ENCODE assay signal across 8 cellular contexts in the genomic region with DNA sequence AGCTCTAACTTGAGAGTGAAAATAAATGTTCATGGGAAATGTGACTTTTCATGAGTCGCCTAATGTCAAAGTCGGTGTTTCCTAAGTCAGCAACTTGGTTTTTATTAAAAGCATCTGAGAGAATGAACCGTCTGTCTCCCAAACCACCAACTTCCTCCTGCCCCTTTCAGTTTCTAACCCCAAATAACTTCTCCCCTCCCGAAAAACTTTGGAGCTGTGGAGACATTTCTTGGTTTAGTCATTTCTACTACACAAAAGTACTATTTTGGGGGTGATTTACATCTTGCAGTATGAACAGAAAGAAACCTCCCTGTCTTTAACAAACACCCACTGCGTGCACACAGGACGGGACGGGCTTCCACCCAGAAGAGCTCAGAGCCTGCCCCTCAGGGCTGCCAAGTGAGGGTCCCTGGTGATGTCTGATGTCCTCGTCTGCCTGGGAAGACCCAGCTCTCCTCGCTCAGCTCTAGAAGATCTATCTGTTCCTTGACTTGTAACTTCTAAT.
DNase-seq lines count a peak whose midpoint lies in the region; ATAC-seq lines count a peak whose summit lies in the region.

No MANE protein-coding gene starts in this region.

- peak overlapping the region; percentile 70 to 87 (median 82) for H3K4me3 Mint-ChIP-seq in CD4-positive, alpha-beta memory T cell
- H3K4me3 Mint-ChIP-seq in activated CD4-positive, alpha-beta memory T cell treated with anti-CD3 and anti-CD28 coated beads for 36 hours = peak overlapping the region; percentile 59
- peak overlapping the region; percentile 71 to 88 (median 81) for H3K4me3 Mint-ChIP-seq in immature natural killer cell

- peak overlapping the region in 3 of 5 donors; percentile 2 to 16 (median 7) for H3K9ac ChIP-seq in subcutaneous abdominal adipose tissue (ENCODE audit: low read length in 5 of 5)

- peak overlapping the region; percentile 24 to 57 for H3K4me3 ChIP-seq in CD4-positive, alpha-beta memory T cell (ENCODE audit: low read length in 2 of 2)
- peak overlapping the region in 1 of 5 donors; percentile 30 for H3K4me3 ChIP-seq in subcutaneous abdominal adipose tissue (ENCODE audit: low read depth in 1 of 5, low read length in 5 of 5)

- no peaks in the 10 kb centered on the region for H3K27me3 ChIP-seq in CD4-positive, alpha-beta memory T cell (ENCODE audit: insufficient read depth, low read length)
- H3K27me3 ChIP-seq in subcutaneous abdominal adipose tissue (ENCODE audit: control insufficient read depth in 5 of 5, insufficient read depth in 4 of 5, low read length in 5 of 5) = no peaks in the 10 kb centered on the region

- H3K36me3 ChIP-seq in CD4-positive, alpha-beta memory T cell (ENCODE audit: insufficient read depth, low read length) = peaks cover 29% of the 10 kb centered on the region
- peaks cover 0 to 10% (median 3%) of the 10 kb centered on the region in 5 donors for H3K36me3 ChIP-seq in subcutaneous abdominal adipose tissue (ENCODE audit: control insufficient read depth in 5 of 5, insufficient read depth in 5 of 5, low read length in 5 of 5)

- POLR2A ChIA-PET in CD4-positive, alpha-beta memory T cell (lab: Charles Lee; ENCODE audit: partially characterized antibody) = interaction anchor here (0.8 to 4.9 kb wide), 14 partner anchors 11 to 214 kb away, joined by 3 to 42 read pairs (median 4); a partner anchor contains a TSS
- POLR2A ChIA-PET in activated CD4-positive, alpha-beta memory T cell treated with anti-CD3 and anti-CD28 coated beads for 36 hours (lab: Charles Lee) = interaction anchor here (0.7 to 1.8 kb wide), 12 partner anchors 10 to 248 kb away, joined by 3 to 13 read pairs (median 4); a partner anchor contains a TSS

- no peaks in the 10 kb centered on the region for H3K27me3 Mint-ChIP-seq in CD4-positive, alpha-beta memory T cell
- no peaks in the 10 kb centered on the region for H3K27me3 Mint-ChIP-seq in activated CD4-positive, alpha-beta memory T cell treated with anti-CD3 and anti-CD28 coated beads for 36 hours
- H3K27me3 Mint-ChIP-seq in immature natural killer cell (ENCODE audit: low read depth in 3 of 3) = peaks cover 62 to 76% (median 69%) of the 10 kb centered on the region in 3 donors

- intact Hi-C loops in CD4-positive, alpha-beta memory T cell (cut with micrococcal nuclease) = loop anchor here (1.0 to 10.0 kb wide), 2 partner anchors 63 to 159 kb away; no protein-coding TSS in a partner anchor
- intact Hi-C loops in activated CD4-positive, alpha-beta memory T cell treated with anti-CD3 and anti-CD28 coated beads for 36 hours (cut with micrococcal nuclease) = loop anchor here (1.0 to 5.0 kb wide), 6 partner anchors 43 to 860 kb away; a partner anchor contains a TSS

- peak; percentile 16 to 38 (median 36) for DNase-seq in CD4-positive, alpha-beta memory T cell
- peak; percentile 62 for DNase-seq in activated CD4-positive, alpha-beta memory T cell treated with anti-CD3 and anti-CD28 coated beads for 36 hours
- DNase-seq in immature natural killer cell (peak; percentile 39 to 52 (median 48)), LoVo (ENCODE audit: low spot score) (no peak), NCI-H2029 (lab: John Stamatoyannopoulos, UW) (no peak)

- H3K36me3 Mint-ChIP-seq in CD4-positive, alpha-beta memory T cell = peaks cover 26 to 60% of the 10 kb centered on the region in 2 donors
- peaks cover 18% of the 10 kb centered on the region for H3K36me3 Mint-ChIP-seq in activated CD4-positive, alpha-beta memory T cell treated with anti-CD3 and anti-CD28 coated beads for 36 hours
- H3K36me3 Mint-ChIP-seq in immature natural killer cell = peaks cover 8 to 15% (median 9%) of the 10 kb centered on the region in 3 donors

- CTCF ChIA-PET in CD4-positive, alpha-beta memory T cell (lab: Charles Lee; ENCODE audit: partially characterized antibody) = interaction anchor here (0.9 to 1.4 kb wide), 4 partner anchors 42 to 159 kb away, joined by 3 to 6 read pairs (median 4); no protein-coding TSS in a partner anchor
- CTCF ChIA-PET in activated CD4-positive, alpha-beta memory T cell treated with anti-CD3 and anti-CD28 coated beads for 36 hours (lab: Charles Lee) = interaction anchor here (0.7 to 1.5 kb wide), 7 partner anchors 9 to 246 kb away, joined by 3 to 4 read pairs (median 3); no protein-coding TSS in a partner anchor

- peak overlapping the region; percentile 85 to 97 (median 93) for H3K27ac Mint-ChIP-seq in CD4-positive, alpha-beta memory T cell
- H3K27ac Mint-ChIP-seq in activated CD4-positive, alpha-beta memory T cell treated with anti-CD3 and anti-CD28 coated beads for 36 hours = peak overlapping the region; percentile 98
- peak overlapping the region; percentile 89 to 93 (median 92) for H3K27ac Mint-ChIP-seq in immature natural killer cell

- H3K27ac ChIP-seq in CD4-positive, alpha-beta memory T cell (ENCODE audit: low read depth, low read length) = peak overlapping the region; percentile 37
- peak overlapping the region; percentile 99 for H3K27ac ChIP-seq in subcutaneous abdominal adipose tissue (ENCODE audit: low read depth, low read length)

- no peaks in the 10 kb centered on the region for H3K9me3 ChIP-seq in CD4-positive, alpha-beta memory T cell (ENCODE audit: control insufficient read depth in 1 of 2, low read length in 2 of 2)
- no peaks in the 10 kb centered on the region for H3K9me3 ChIP-seq in subcutaneous abdominal adipose tissue (ENCODE audit: control insufficient read depth in 5 of 5, low read length in 5 of 5)

- H3K4me1 Mint-ChIP-seq in CD4-positive, alpha-beta memory T cell = peaks cover 27 to 75% (median 52%) of the 10 kb centered on the region in 4 donors
- H3K4me1 Mint-ChIP-seq in activated CD4-positive, alpha-beta memory T cell treated with anti-CD3 and anti-CD28 coated beads for 36 hours (ENCODE audit: low read depth) = peaks cover 59% of the 10 kb centered on the region
- H3K4me1 Mint-ChIP-seq in immature natural killer cell = peaks cover 80 to 84% of the 10 kb centered on the region in 2 donors

- H3K9me3 Mint-ChIP-seq in CD4-positive, alpha-beta memory T cell = peaks cover 0 to 13% (median 0%) of the 10 kb centered on the region in 8 donors
- peaks cover 6% of the 10 kb centered on the region for H3K9me3 Mint-ChIP-seq in activated CD4-positive, alpha-beta memory T cell treated with anti-CD3 and anti-CD28 coated beads for 36 hours
- H3K9me3 Mint-ChIP-seq in immature natural killer cell = peaks cover 0 to 9% (median 0%) of the 10 kb centered on the region in 6 donors

- ATAC-seq in GM19328 (IDR thresholded peaks at IDR 0.05; ENCODE audit: unreplicated experiment) = peak; percentile 52
- ATAC-seq in HG03378 (IDR thresholded peaks at IDR 0.05; ENCODE audit: unreplicated experiment) = peak; percentile 69

- peaks cover 60% of the 10 kb centered on the region for H3K4me1 ChIP-seq in CD4-positive, alpha-beta memory T cell (ENCODE audit: insufficient read depth, low read length)
- peaks cover 27 to 66% (median 63%) of the 10 kb centered on the region in 5 donors for H3K4me1 ChIP-seq in subcutaneous abdominal adipose tissue (ENCODE audit: control insufficient read depth in 5 of 5, insufficient read depth in 5 of 5, low read length in 5 of 5)

Comparison
In these comparisons a context has a peak if more than half of its experiments do, and no peak if none do; other contexts are left out.
1. DNase-seq: peak in CD4-positive, alpha-beta memory T cell (5 of 5), activated CD4-positive, alpha-beta memory T cell treated with anti-CD3 and anti-CD28 coated beads for 36 hours (single experiment) and immature natural killer cell (3 of 3); none in LoVo (single experiment) and NCI-H2029 (single experiment).
2. Peak in every context shown above with its lines, with median percentiles within 50 percentile points of each other: H3K27ac Mint-ChIP-seq and H3K4me3 Mint-ChIP-seq.